ENCODE assay signal across 13 cellular contexts in the genomic region with DNA sequence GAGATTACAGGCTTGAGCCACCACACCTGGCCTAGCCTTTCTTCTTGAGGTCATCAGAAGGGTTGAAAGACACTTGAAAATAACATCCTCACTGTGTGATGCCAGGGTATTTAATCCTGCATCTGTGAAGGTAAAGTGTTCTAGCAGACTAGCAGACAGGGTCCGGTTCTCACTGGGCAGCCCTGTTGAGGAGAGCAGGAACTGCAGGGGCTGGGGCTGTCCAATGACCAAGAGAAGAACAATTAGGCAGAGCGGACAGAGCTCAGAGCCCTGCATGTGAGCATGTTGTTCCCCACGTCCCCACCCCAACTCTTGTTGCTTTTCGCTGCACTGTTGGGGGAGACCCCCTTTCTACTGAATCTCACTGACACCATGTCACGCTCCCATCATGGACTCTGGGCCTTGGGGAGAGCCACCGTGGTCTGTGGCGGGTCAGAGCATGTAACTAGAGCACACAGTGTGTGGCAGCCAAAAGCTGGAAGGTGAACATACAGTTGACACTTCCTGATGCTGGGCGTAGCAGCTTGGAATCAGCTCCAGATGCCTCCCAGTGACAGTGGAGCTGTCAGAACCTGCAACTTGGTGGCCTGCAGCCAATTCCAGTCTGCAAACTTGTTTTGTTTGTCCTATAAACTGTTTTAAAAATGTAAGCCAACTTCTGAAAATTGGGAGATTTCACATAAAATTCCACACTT. TPM values are rescaled to one million over a fixed set of nuclear protein-coding genes. Genes with fewer than 3 reads are reported as not detected.
"Had no signal": no experiment of that assay in that cellular context is flagged by ENCODE, and none has a peak within 500 bp of the region (broad histone marks: within the 10 kb centered on the region; RNA-seq: fewer than 3 reads in every experiment).

No MANE protein-coding gene starts in this region.

RNA-seq across cellular contexts. Expression of a gene that starts 7.9 kb away (rescaled TPM):
- total RNA-seq: activated B cell treated with CpG ODN at 0.5 μM for 24 hours; activated CD4-positive, alpha-beta memory T cell treated with anti-CD3 and anti-CD28 coated beads for 36 hours; activated naive CD4-positive, alpha-beta T cell treated with anti-CD3 and anti-CD28 coated beads for 36 hours; activated naive CD4-positive, alpha-beta T cell treated with anti-CD3 and anti-CD28 coated beads, Interleukin-2, amount 50 U/mL, for 72 hours; activated T-cell treated with anti-CD3 and anti-CD28 coated beads, Interleukin-2, amount 50 U/mL, for 4 hours; activated T-helper 1 cell treated with anti-CD3 and anti-CD28 coated beads, Interleukin-12 subunit alpha, Interleukin-12 subunit beta, Interleukin-2, Interleukin-4 antibody, amounts not matched to agents 30 ng/mL and 10 ng/mL and 1 ng/mL, durations not matched to agents 14 hours and 24 hours and 36 hours; adrenal gland; astrocyte; body of pancreas; LHCN-M2; M059J; SK-MEL-5; T-helper 17 cell had no signal
